Comparison of ENCODE assay signal across 8 cellular contexts in genomic region chr20:42003380-42003779, GRCh38.
"Had no signal": no experiment of that assay in that cellular context is flagged by ENCODE, and none has a peak within 500 bp of the region (broad histone marks: within the 10 kb centered on the region; RNA-seq: fewer than 3 reads in every experiment).

No MANE protein-coding gene starts in this region.

- H3K4me3 ChIP-seq: GM12878 had no signal

- FAIRE-seq: G401.6, GM12878, GM12891, GM12892, GM18507, GM19239 had no signal

- ATAC-seq: GM12878 had no signal

- DNase-seq: GDM1, GF-D8 had no signal
